ENCODE assay signal across 9 cellular contexts in the genomic region with DNA sequence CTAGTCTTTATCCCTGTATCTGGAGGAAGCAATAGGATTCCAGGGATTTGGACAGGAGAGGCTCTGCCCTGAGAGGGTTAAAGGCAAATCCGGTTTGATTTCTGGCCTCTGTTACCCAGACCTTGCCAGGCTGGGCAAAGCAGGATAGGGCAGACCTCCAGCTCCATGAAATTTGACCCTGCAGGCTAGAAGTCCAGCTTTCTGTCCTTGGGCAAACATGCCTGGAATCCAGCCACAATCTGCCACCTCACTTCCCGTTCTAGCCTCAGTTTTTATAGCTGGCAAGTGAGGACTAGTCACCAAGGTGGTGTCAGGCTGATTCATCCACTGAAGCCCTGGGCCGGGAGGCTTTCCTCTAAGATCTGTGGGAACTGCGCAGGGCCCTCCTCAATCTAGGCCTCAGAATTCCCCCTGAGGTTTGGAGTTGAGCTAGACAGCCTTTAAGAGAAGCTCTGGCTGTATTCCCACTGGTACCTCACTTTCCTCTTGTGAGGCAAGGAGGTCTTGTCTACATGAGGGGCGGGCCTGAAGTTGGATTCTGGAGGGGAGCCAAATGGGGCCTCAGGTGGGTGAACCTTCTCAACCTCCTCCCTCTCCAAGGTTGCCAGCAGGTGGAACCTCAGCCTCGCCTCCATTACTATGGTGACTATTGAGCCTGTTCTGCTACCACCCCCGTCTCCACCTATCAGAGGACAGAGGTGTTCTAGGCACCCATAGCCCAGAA. TPM values are rescaled to one million over a fixed set of nuclear protein-coding genes. Genes with fewer than 3 reads are reported as not detected.
DNase-seq lines count a peak whose midpoint lies in the region; ATAC-seq, FAIRE-seq and TF ChIP-seq lines count a peak whose summit lies in the region.
"Had no signal": no experiment of that assay in that cellular context is flagged by ENCODE, and none has a peak within 500 bp of the region (broad histone marks: within the 10 kb centered on the region; RNA-seq: fewer than 3 reads in every experiment).

No MANE protein-coding gene starts in this region.

- no peak for ATAC-seq in GM19395 (IDR thresholded peaks at IDR 0.05; ENCODE audit: unreplicated experiment)
- no peak for ATAC-seq in HG03175 (IDR thresholded peaks at IDR 0.05; ENCODE audit: unreplicated experiment)
- ATAC-seq in HG02678 (IDR thresholded peaks at IDR 0.05; ENCODE audit: unreplicated experiment) = no peak

- H2AFZ ChIP-seq in Loucy (ENCODE audit: low read length) = no peak overlapping the region

- H3K27me3 ChIP-seq in Loucy (ENCODE audit: insufficient read depth, low read length, poor library complexity, severe bottlenecking) (no peaks in the 10 kb centered on the region), testis (no peaks in the 10 kb centered on the region)

- no peaks in the 10 kb centered on the region for H3K36me3 ChIP-seq in Loucy (ENCODE audit: insufficient read depth, low read length)
- no peaks in the 10 kb centered on the region for H3K36me3 ChIP-seq in testis (ENCODE audit: low read depth, missing control alignments)

- no peaks in the 10 kb centered on the region for H3K79me2 ChIP-seq in Loucy (ENCODE audit: insufficient read depth, low read length)

- DNase-seq in AG08395 (ENCODE audit: low spot score) (peak; percentile 95), astrocyte of the cerebellum (ENCODE audit: low read depth) (peak; percentile 43), testis (peak; percentile 51)

- TF ChIP-seq CTCF in Loucy (conservative IDR thresholded peaks at IDR 0.05; ENCODE audit: low read length) (no peak), astrocyte of the cerebellum (IDR thresholded peaks at IDR 0.05; ENCODE audit: low read depth, low read length, missing control alignments) (no peak), testis (IDR thresholded peaks at IDR 0.05) (no peak)

- intact Hi-C loops in testis (cut with DNase I; ENCODE audit: low total_unique reads) = no loop called here

- H3K9me3 ChIP-seq in Loucy (ENCODE audit: insufficient read depth, low read depth, low read length) (no peaks in the 10 kb centered on the region), testis (no peaks in the 10 kb centered on the region)

- H4K20me1 ChIP-seq in Loucy (ENCODE audit: insufficient read depth, low read length, poor library complexity, severe bottlenecking) = no peaks in the 10 kb centered on the region

- H3K4me3 ChIP-seq in Loucy (ENCODE audit: low read length, poor library complexity, severe bottlenecking) = no peak overlapping the region
- no peak overlapping the region for H3K4me3 ChIP-seq in astrocyte of the cerebellum (ENCODE audit: low read depth, low read length)
- H3K4me3 ChIP-seq in testis = no peak overlapping the region

- 53 to 64% methylated on average over 4 to 7 of the region's 7 CpGs for WGBS in testis, 2 donors

- in situ Hi-C loops in astrocyte of the cerebellum (cut with HindIII; ENCODE audit: low sequenced_read_pairs) = loop anchor here (5.0 kb wide), 1 partner anchor 151 kb away; no protein-coding TSS in a partner anchor

- peak overlapping the region in 1 of 2 donors; percentile 66 for H3K27ac ChIP-seq in testis

- no peaks in the 10 kb centered on the region for H3F3A ChIP-seq in Loucy (ENCODE audit: low read depth)

- no peak for TF ChIP-seq POLR2A in testis (IDR thresholded peaks at IDR 0.05)

- H3K4me1 ChIP-seq in Loucy (ENCODE audit: insufficient read depth, low read length, poor library complexity, severe bottlenecking) (peaks cover 15% of the 10 kb centered on the region), testis (peaks cover 15% of the 10 kb centered on the region)

- FAIRE-seq in islet of Langerhans (lab: Jason Lieb, UNC) = peak; percentile 24

- H3K4me2 ChIP-seq in Loucy (ENCODE audit: low read depth, low read length, poor library complexity, severe bottlenecking) = no peak overlapping the region

- H3K9ac ChIP-seq in Loucy (ENCODE audit: low read depth, low read length, poor library complexity, severe bottlenecking) = peak overlapping the region; percentile 42

- no peaks in the 10 kb centered on the region for H3K9me2 ChIP-seq in Loucy (replicated peaks; ENCODE audit: low read depth, low read length)

RNA-seq across cellular contexts. Expression of a gene that starts 7.0 kb away (rescaled TPM):
- total RNA-seq in testis = 10 to 100 TPM; 35.0 to 69.1 TPM
- 123 TPM for polyA plus RNA-seq in testis (ENCODE audit: insufficient read depth, low read depth, low replicate concordance)
- total RNA-seq: subcutaneous adipose tissue had no signal

RNA-seq across cellular contexts. Expression of a gene that starts 8.4 kb away (rescaled TPM):
- total RNA-seq in testis = 10 to 100 TPM; 14.6 to 34.7 TPM
- polyA plus RNA-seq in testis (ENCODE audit: insufficient read depth, low read depth, low replicate concordance) = 55.0 TPM

RNA-seq across cellular contexts. Expression of a gene that starts 15.0 kb away (rescaled TPM):
- total RNA-seq in testis = 100 to 1,000 TPM; 112 to 133 TPM
- 84.9 TPM for polyA plus RNA-seq in testis (ENCODE audit: insufficient read depth, low read depth, low replicate concordance)

RNA-seq across cellular contexts. Expression of a gene that starts 19.9 kb away (rescaled TPM):
- total RNA-seq in testis = 10 to 100 TPM in 1 of 2 donors, 1 to 10 TPM in 1; 7.1 to 15.6 TPM
- 22.3 TPM for polyA plus RNA-seq in testis (ENCODE audit: insufficient read depth, low read depth, low replicate concordance)

RNA-seq across cellular contexts. Expression of a gene that starts 50.9 kb away (rescaled TPM):
- total RNA-seq in testis = 10 to 100 TPM; 40.8 to 46.1 TPM
- polyA plus RNA-seq in testis (ENCODE audit: insufficient read depth, low read depth, low replicate concordance) = 56.8 TPM

Comparison
In these comparisons a context has a peak if more than half of its experiments do, and no peak if none do; other contexts are left out.
1. DNase-seq: peak in every context shown above with its lines; median percentile 95 in AG08395; 51 in testis; 43 in astrocyte of the cerebellum.